In genomic region chr16:23371368-23371767, GRCh38 we compare ENCODE assay signal across 1 cellular context.
TF ChIP-seq lines count a peak whose summit lies in the region.

No MANE protein-coding gene starts in this region.

TF ChIP-seq in GM12878, 131 proteins besides CTCF, POLR2A, EP300 and RAD21 (continued from another document):
- TF ChIP-seq ZNF687 (IDR thresholded peaks at IDR 0.05) (no peak), ZBTB40 (IDR thresholded peaks at IDR 0.05; ENCODE audit: borderline replicate concordance) (no peak), HDAC2 (IDR thresholded peaks at IDR 0.05) (no peak), TARDBP (IDR thresholded peaks at IDR 0.05; ENCODE audit: borderline replicate concordance) (no peak), ZNF384 (IDR thresholded peaks at IDR 0.05; ENCODE audit: borderline replicate concordance, low read depth, low read length) (no peak), MAX (IDR thresholded peaks at IDR 0.05; ENCODE audit: low read depth, low read length) (no peak), ZNF274 (IDR thresholded peaks at IDR 0.05; ENCODE audit: insufficient read depth, insufficient read length) (no peak), SP1 (IDR thresholded peaks at IDR 0.05; ENCODE audit: low read depth, low read length) (no peak), MTA2 (IDR thresholded peaks at IDR 0.05; ENCODE audit: low read depth) (no peak), BHLHE40 (IDR thresholded peaks at IDR 0.05; ENCODE audit: borderline replicate concordance in 1 of 2, low read depth in 2 of 2, low read length in 1 of 2) (no peak), BCL11A (IDR thresholded peaks at IDR 0.05; ENCODE audit: low read depth, low read length) (no peak), KDM1A (IDR thresholded peaks at IDR 0.05; ENCODE audit: borderline replicate concordance) (no peak)
TF ChIP-seq in GM12878: peak in this region for 0.
